In the genomic region with DNA sequence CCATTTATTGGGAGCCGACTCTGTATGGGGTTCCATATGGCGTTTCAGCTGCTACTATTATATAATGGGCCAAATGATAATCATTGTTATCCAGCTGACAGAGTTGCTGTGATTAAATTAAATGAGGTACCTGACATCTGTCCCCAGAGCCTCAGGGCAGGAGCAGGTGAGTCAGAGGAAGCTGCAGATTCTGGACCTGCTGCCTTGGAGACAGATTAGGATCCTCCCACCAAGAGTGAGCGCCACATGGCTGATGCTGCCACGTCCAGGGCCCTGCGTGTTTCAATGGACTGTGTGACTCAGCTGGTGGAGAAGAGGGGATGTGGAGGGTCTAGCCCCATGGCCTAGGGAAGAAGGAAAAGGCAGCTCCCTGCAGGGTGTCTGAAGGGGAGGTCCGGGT, we compare ENCODE assay signal across 25 cellular contexts. TPM values are rescaled to one million over a fixed set of nuclear protein-coding genes. Genes with fewer than 3 reads are reported as not detected.
A peak's percentile ranks its signal among the peaks of the same experiment; 100 is the strongest.
DNase-seq lines count a peak whose midpoint lies in the region; ATAC-seq and TF ChIP-seq lines count a peak whose summit lies in the region.
"Had no signal": no experiment of that assay in that cellular context is flagged by ENCODE, and none has a peak within 500 bp of the region (broad histone marks: within the 10 kb centered on the region; RNA-seq: fewer than 3 reads in every experiment).

No MANE protein-coding gene starts in this region.

- no peak overlapping the region for H3K18ac ChIP-seq in trophoblast cell (ENCODE audit: low read length)

- H3K9me3 Mint-ChIP-seq in chondrocyte (ENCODE audit: low read depth) = peaks cover 8% of the 10 kb centered on the region
- H3K9me3 Mint-ChIP-seq: activated naive CD8-positive, alpha-beta T cell treated with anti-CD3 and anti-CD28 coated beads for 36 hours; CD8-positive, alpha-beta T cell had no signal

- intact Hi-C loops in lower lobe of right lung (cut with DNase I) = no loop called here

- no peak overlapping the region for H4K8ac ChIP-seq in trophoblast cell (ENCODE audit: low read depth, low read length)

- peaks cover 2% of the 10 kb centered on the region for H3K27me3 Mint-ChIP-seq in chondrocyte (ENCODE audit: low read depth)

- no peaks in the 10 kb centered on the region for H3K79me1 ChIP-seq in trophoblast cell (ENCODE audit: low read length)

- no peak overlapping the region for H2AFZ ChIP-seq in trophoblast cell (ENCODE audit: insufficient read depth, low read length, poor library complexity)
- H2AFZ ChIP-seq: neural progenitor cell had no signal

- no peaks in the 10 kb centered on the region for H3K36me3 ChIP-seq in trophoblast cell (ENCODE audit: control insufficient read depth in 1 of 2, insufficient read depth in 2 of 2, low read length in 2 of 2)
- H3K36me3 ChIP-seq in lower lobe of right lung = no peaks in the 10 kb centered on the region
- H3K36me3 ChIP-seq: esophagus squamous epithelium, neural progenitor cell, tibial artery had no signal

- no peak overlapping the region for H2BK5ac ChIP-seq in trophoblast cell (ENCODE audit: low read depth, low read length, poor library complexity)

- H4K91ac ChIP-seq in trophoblast cell (ENCODE audit: low read depth, low read length) = no peak overlapping the region

- H2AK5ac ChIP-seq in trophoblast cell (ENCODE audit: low read length) = no peak overlapping the region

- no peak overlapping the region for H3K14ac ChIP-seq in trophoblast cell (ENCODE audit: low read length)

- no peak overlapping the region for H3K4me3 Mint-ChIP-seq in chondrocyte (ENCODE audit: unreplicated experiment)
- H3K4me3 Mint-ChIP-seq: activated naive CD8-positive, alpha-beta T cell treated with anti-CD3 and anti-CD28 coated beads for 36 hours; CD8-positive, alpha-beta T cell; endodermal cell; neural progenitor cell had no signal

- H3K9me3 ChIP-seq in trophoblast cell (ENCODE audit: insufficient read depth, low read depth, low read length) = no peaks in the 10 kb centered on the region
- no peaks in the 10 kb centered on the region for H3K9me3 ChIP-seq in lower lobe of right lung
- H3K9me3 ChIP-seq: A549, esophagus squamous epithelium, tibial artery had no signal

- H3K27me3 ChIP-seq in trophoblast cell (ENCODE audit: insufficient read depth, low read length) (no peaks in the 10 kb centered on the region), lower lobe of right lung (ENCODE audit: low read depth) (no peaks in the 10 kb centered on the region)
- H3K27me3 ChIP-seq: esophagus squamous epithelium, neural progenitor cell, tibial artery had no signal

- no peak overlapping the region for H4K12ac ChIP-seq in trophoblast cell (ENCODE audit: low read depth, low read length)

- no peak overlapping the region for H3K9ac ChIP-seq in trophoblast cell (ENCODE audit: low read length)
- H3K9ac ChIP-seq: neural progenitor cell had no signal

- no peak overlapping the region for H3K4ac ChIP-seq in trophoblast cell (ENCODE audit: low read depth, low read length)

- ATAC-seq in lower lobe of right lung = no peak
- ATAC-seq: A549; CD8-positive, alpha-beta T cell; left cardiac atrium; right cardiac atrium had no signal

- H3K36me3 Mint-ChIP-seq in chondrocyte (ENCODE audit: low read depth) = no peaks in the 10 kb centered on the region
- H3K36me3 Mint-ChIP-seq: activated naive CD8-positive, alpha-beta T cell treated with anti-CD3 and anti-CD28 coated beads for 36 hours; CD8-positive, alpha-beta T cell; neural progenitor cell had no signal

- no peak overlapping the region for H3K27ac Mint-ChIP-seq in chondrocyte (ENCODE audit: unreplicated experiment)
- H3K27ac Mint-ChIP-seq: activated naive CD8-positive, alpha-beta T cell treated with anti-CD3 and anti-CD28 coated beads for 36 hours; CD8-positive, alpha-beta T cell; endodermal cell; neural progenitor cell had no signal

- H3K4me1 ChIP-seq in trophoblast cell (ENCODE audit: control insufficient read depth in 1 of 2, insufficient read depth in 2 of 2, low read length in 2 of 2) (no peaks in the 10 kb centered on the region), lower lobe of right lung (no peaks in the 10 kb centered on the region)
- H3K4me1 ChIP-seq: A549, esophagus squamous epithelium, neural progenitor cell, tibial artery had no signal

- peak; percentile 19 for DNase-seq in NCI-H82 (lab: John Stamatoyannopoulos, UW)
- no peak for DNase-seq in NCI-H82 treated with DMSO at 0.1 percent for 48 hours (lab: John Stamatoyannopoulos, UW; ENCODE audit: unreplicated experiment)
- peak; percentile 11 for DNase-seq in NCI-H2081 treated with DMSO at 0.1 percent for 48 hours (lab: John Stamatoyannopoulos, UW)
- DNase-seq in RPMI7951 (ENCODE audit: low read depth) = peak; percentile 13
- peak; percentile 23 to 57 for DNase-seq in trophoblast cell
- DNase-seq in chondrocyte (ENCODE audit: low spot score) = no peak
- no peak for DNase-seq in lower lobe of right lung
- DNase-seq in SW480 (ENCODE audit: low spot score) = no peak
- DNase-seq: activated effector memory CD4-positive, alpha-beta T cell treated with anti-CD3 and anti-CD28 coated beads, Interleukin-2, amount 50 U/mL, for 16 hours; activated naive CD8-positive, alpha-beta T cell treated with anti-CD3 and anti-CD28 coated beads for 36 hours; aorta; CD8-positive, alpha-beta T cell; endodermal cell; esophagus squamous epithelium; left cardiac atrium; mesenchymal stem cell; MM.1S; NCI-H187; NCI-H446 treated with DMSO at 0.1 percent for 48 hours; posterior cingulate gyrus; right cardiac atrium; tibial artery had no signal

- WGBS in trophoblast cell (ENCODE audit: extremely low coverage, insufficient coverage, insufficient read length) = no CpG with 5 or more reads among the region's 6 CpGs

- H3K4me2 ChIP-seq in trophoblast cell (ENCODE audit: low read length) = no peak overlapping the region
- H3K4me2 ChIP-seq: A549, neural progenitor cell had no signal

- no peaks in the 10 kb centered on the region for H3K79me2 ChIP-seq in trophoblast cell (ENCODE audit: control insufficient read depth, insufficient read depth, low read length, poor library complexity)

- H3K23ac ChIP-seq in trophoblast cell (ENCODE audit: low read length) = no peak overlapping the region

- H3K27ac ChIP-seq in trophoblast cell (ENCODE audit: low read depth, low read length) = no peak overlapping the region
- no peak overlapping the region for H3K27ac ChIP-seq in lower lobe of right lung
- H3K27ac ChIP-seq: A549, esophagus squamous epithelium, neural progenitor cell, tibial artery had no signal

- H2BK120ac ChIP-seq in trophoblast cell (ENCODE audit: insufficient read depth, low read length, poor library complexity) = no peak overlapping the region

- TF ChIP-seq CTCF in chondrocyte (IDR thresholded peaks at IDR 0.05) = no peak
- no peak for TF ChIP-seq CTCF in lower lobe of right lung (IDR thresholded peaks at IDR 0.05)

- H2BK12ac ChIP-seq in trophoblast cell (ENCODE audit: low read length) = no peak overlapping the region

- no peaks in the 10 kb centered on the region for H3K4me1 Mint-ChIP-seq in chondrocyte (ENCODE audit: low read depth)
- H3K4me1 Mint-ChIP-seq: activated naive CD8-positive, alpha-beta T cell treated with anti-CD3 and anti-CD28 coated beads for 36 hours; endodermal cell had no signal

- H3K4me3 ChIP-seq in trophoblast cell (ENCODE audit: low read depth, low read length) (no peak overlapping the region), lower lobe of right lung (no peak overlapping the region)
- H3K4me3 ChIP-seq: A549, esophagus squamous epithelium, neural progenitor cell, tibial artery had no signal

RNA-seq across cellular contexts. Expression of a gene that starts 28.3 kb away (rescaled TPM):
- 372 and 401 TPM in 2 replicates for total RNA-seq in RPMI7951 (2014; rRNA removed; shearing (Covaris generic))
- 90.1 and 93.3 TPM in 2 replicates for polyA plus RNA-seq in trophoblast cell (2013)
- 72.7 to 79.4 TPM (median 75.6 TPM) in 3 replicates for total RNA-seq in chondrocyte
- total RNA-seq in lower lobe of right lung = 85.5 TPM

RNA-seq across cellular contexts. Expression of a gene that starts 36.9 kb away (rescaled TPM):
- total RNA-seq in RPMI7951 (2014; rRNA removed; shearing (Covaris generic)) = 39.0 and 44.8 TPM in 2 replicates
- 25.3 and 26.6 TPM in 2 replicates for polyA plus RNA-seq in trophoblast cell (2013)
- total RNA-seq in chondrocyte = 32.6 to 37.9 TPM (median 34.7 TPM) in 3 replicates
- total RNA-seq in lower lobe of right lung = 25.3 TPM

RNA-seq across cellular contexts. Expression of a gene that starts 57.5 kb away (rescaled TPM):
- total RNA-seq in RPMI7951 (2014; rRNA removed; shearing (Covaris generic)) = 0.10 and 0.12 TPM in 2 replicates
- 0.49 and 0.67 TPM in 2 replicates for polyA plus RNA-seq in trophoblast cell (2013)
- total RNA-seq in chondrocyte = 0.60 to 0.87 TPM (median 0.77 TPM) in 3 replicates
- 24.8 TPM for total RNA-seq in lower lobe of right lung
- total RNA-seq: H4 had no signal

Comparison
In these comparisons a context has a peak if more than half of its experiments do, and no peak if none do; other contexts are left out.
1. DNase-seq: peak in NCI-H82 (single experiment), NCI-H2081 treated with DMSO at 0.1 percent for 48 hours (single experiment), RPMI7951 (single experiment) and trophoblast cell (2 of 2); none in NCI-H82 treated with DMSO at 0.1 percent for 48 hours (single experiment), chondrocyte (single experiment), lower lobe of right lung (single experiment) and SW480 (single experiment).
2. RNA of a gene that starts 57.5 kb away (total RNA-seq): 24.8 TPM in lower lobe of right lung (single experiment); 0.60 to 0.87 TPM in chondrocyte and 0.10 to 0.12 TPM in RPMI7951; every median in the first group is over 10 times any median in the second.